9 cellular contexts compared by ENCODE assay signal in the genomic region with DNA sequence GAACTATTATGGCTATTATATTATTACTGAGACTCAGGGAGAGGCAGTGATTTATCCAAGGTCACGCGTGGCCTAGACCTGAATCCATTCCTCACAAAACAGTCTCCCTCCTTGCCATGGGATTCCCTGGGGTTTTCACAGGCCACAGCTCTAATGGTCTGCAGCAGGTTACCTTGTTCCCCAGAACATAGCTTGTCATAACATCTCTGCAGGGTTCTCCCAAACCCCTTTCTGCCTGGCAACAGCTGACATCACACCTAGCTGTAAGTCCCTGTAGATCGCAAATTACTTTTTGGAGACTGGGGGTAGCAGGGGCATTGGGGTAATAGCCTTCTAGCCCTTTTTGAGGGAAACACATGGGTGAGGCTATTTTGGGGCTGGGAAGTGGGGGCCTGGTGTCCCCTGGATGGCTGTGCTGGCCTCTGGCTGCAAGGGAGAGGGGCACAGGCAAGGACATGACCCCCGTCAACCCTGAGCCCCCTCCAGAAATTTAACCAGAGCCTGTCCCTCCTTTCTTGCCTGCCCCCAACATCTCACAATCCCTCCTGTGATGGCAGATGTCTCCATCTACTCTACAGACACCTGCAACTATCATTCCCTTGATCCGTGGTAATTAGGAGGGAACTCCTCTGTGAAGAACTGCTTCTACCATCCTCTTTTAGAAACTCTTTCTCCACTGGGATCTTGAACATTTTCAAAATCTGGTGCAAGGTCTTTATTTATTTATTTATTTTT. TPM values are rescaled to one million over a fixed set of nuclear protein-coding genes. Genes with fewer than 3 reads are reported as not detected.
A peak's percentile ranks its signal among the peaks of the same experiment; 100 is the strongest.
DNase-seq lines count a peak whose midpoint lies in the region; ATAC-seq and TF ChIP-seq lines count a peak whose summit lies in the region.
"Had no signal": no experiment of that assay in that cellular context is flagged by ENCODE, and none has a peak within 500 bp of the region (broad histone marks: within the 10 kb centered on the region; RNA-seq: fewer than 3 reads in every experiment).

No MANE protein-coding gene starts in this region.

- TF ChIP-seq POLR2A in uterus (IDR thresholded peaks at IDR 0.05): peak in 1 of 2 donors; percentile 23

- CTCF ChIA-PET in activated CD4-positive, alpha-beta T cell treated with anti-CD3 and anti-CD28 coated beads for 36 hours (lab: Charles Lee): interaction anchor here (0.6 to 3.8 kb wide), 6 partner anchors 13 to 48 kb away, joined by 3 to 22 read pairs (median 7); partner anchors contain the start of gene RPS14

- no peaks in the 10 kb centered on the region for H3K27me3 Mint-ChIP-seq in activated CD4-positive, alpha-beta T cell treated with anti-CD3 and anti-CD28 coated beads for 36 hours
- peaks cover 3% of the 10 kb centered on the region for H3K27me3 Mint-ChIP-seq in chondrocyte (ENCODE audit: low read depth)
- H3K27me3 Mint-ChIP-seq in glutamatergic neuron (ENCODE audit: unreplicated experiment): peaks cover 2% of the 10 kb centered on the region
- H3K27me3 Mint-ChIP-seq: brain had no signal

- no peaks in the 10 kb centered on the region for H3K9me3 ChIP-seq in effector memory CD4-positive, alpha-beta T cell (ENCODE audit: control insufficient read depth, low read length)
- H3K9me3 ChIP-seq in uterus: no peaks in the 10 kb centered on the region

- POLR2A ChIA-PET in activated CD4-positive, alpha-beta T cell treated with anti-CD3 and anti-CD28 coated beads for 36 hours (lab: Charles Lee): interaction anchor here (0.7 to 1.7 kb wide), 5 partner anchors 8 to 49 kb away, joined by 3 to 9 read pairs (median 6); partner anchors contain the start of gene RPS14

- H3K36me3 ChIP-seq in effector memory CD4-positive, alpha-beta T cell (ENCODE audit: control insufficient read depth, insufficient read depth, low read length): peaks cover 10% of the 10 kb centered on the region
- H3K36me3 ChIP-seq in uterus: no peaks in the 10 kb centered on the region

- H3K27ac Mint-ChIP-seq in activated CD4-positive, alpha-beta T cell treated with anti-CD3 and anti-CD28 coated beads for 36 hours: peak overlapping the region; percentile 99
- no peak overlapping the region for H3K27ac Mint-ChIP-seq in chondrocyte (ENCODE audit: unreplicated experiment)
- no peak overlapping the region for H3K27ac Mint-ChIP-seq in glutamatergic neuron (ENCODE audit: unreplicated experiment)

- peak overlapping the region; percentile 97 for H3K27ac ChIP-seq in effector memory CD4-positive, alpha-beta T cell (ENCODE audit: insufficient read depth, low read length, poor library complexity, severe bottlenecking)
- H3K27ac ChIP-seq in uterus: peak overlapping the region; percentile 79 to 80

- intact Hi-C loops in activated CD4-positive, alpha-beta T cell treated with anti-CD3 and anti-CD28 coated beads for 36 hours (cut with DNase I, micrococcal nuclease): loop anchor here in 1 of 2 experiments (2.0 kb wide), 1 partner anchor 411 kb away; the partner anchor contains the start of genes HMGXB3 and TIGD6
- intact Hi-C loops in uterus (cut with DNase I; ENCODE audit: low total_unique reads): no loop called here

- ATAC-seq in HG02610 (IDR thresholded peaks at IDR 0.05; ENCODE audit: unreplicated experiment): peak; percentile 25
- ATAC-seq in activated CD4-positive, alpha-beta T cell treated with anti-CD3 and anti-CD28 coated beads for 36 hours: peak; percentile 31

- H3K9me3 Mint-ChIP-seq in activated CD4-positive, alpha-beta T cell treated with anti-CD3 and anti-CD28 coated beads for 36 hours (ENCODE audit: low read depth): no peaks in the 10 kb centered on the region
- H3K9me3 Mint-ChIP-seq in chondrocyte (ENCODE audit: low read depth) (no peaks in the 10 kb centered on the region), glutamatergic neuron (ENCODE audit: unreplicated experiment) (peaks cover 4% of the 10 kb centered on the region)
- H3K9me3 Mint-ChIP-seq: brain had no signal

- DNase-seq in AML-193 (lab: John Stamatoyannopoulos, UW): peak; percentile 21 to 27
- peak; percentile 83 for DNase-seq in activated CD4-positive, alpha-beta T cell treated with anti-CD3 and anti-CD28 coated beads for 36 hours
- DNase-seq in effector memory CD4-positive, alpha-beta T cell: peak; percentile 33 to 58 (median 35)
- peak; percentile 72 for DNase-seq in pons (ENCODE audit: low spot score)
- DNase-seq in uterus: peak in 1 of 2 donors; percentile 59
- no peak for DNase-seq in chondrocyte (ENCODE audit: low spot score)
- no peak for DNase-seq in glutamatergic neuron

- peaks cover 36% of the 10 kb centered on the region for H3K4me1 Mint-ChIP-seq in activated CD4-positive, alpha-beta T cell treated with anti-CD3 and anti-CD28 coated beads for 36 hours
- H3K4me1 Mint-ChIP-seq in chondrocyte (ENCODE audit: low read depth) (peaks cover 13% of the 10 kb centered on the region), glutamatergic neuron (ENCODE audit: low read depth, unreplicated experiment) (peaks cover 8% of the 10 kb centered on the region)

- peak overlapping the region; percentile 86 for H3K4me3 ChIP-seq in effector memory CD4-positive, alpha-beta T cell (ENCODE audit: insufficient read depth, low read depth, low read length, poor library complexity, severe bottlenecking)
- peak overlapping the region; percentile 29 to 39 for H3K4me3 ChIP-seq in uterus

- H3K36me3 Mint-ChIP-seq in activated CD4-positive, alpha-beta T cell treated with anti-CD3 and anti-CD28 coated beads for 36 hours (ENCODE audit: low read depth): peaks cover 14% of the 10 kb centered on the region
- H3K36me3 Mint-ChIP-seq in chondrocyte (ENCODE audit: low read depth) (no peaks in the 10 kb centered on the region), glutamatergic neuron (ENCODE audit: unreplicated experiment) (no peaks in the 10 kb centered on the region)
- H3K36me3 Mint-ChIP-seq: brain had no signal

- TF ChIP-seq CTCF in uterus (IDR thresholded peaks at IDR 0.05) (no peak), chondrocyte (IDR thresholded peaks at IDR 0.05) (no peak), glutamatergic neuron (IDR thresholded peaks at IDR 0.05; ENCODE audit: partially characterized antibody, unreplicated experiment) (no peak)

- H3K4me1 ChIP-seq in effector memory CD4-positive, alpha-beta T cell (ENCODE audit: control insufficient read depth, insufficient read depth, low read length, poor library complexity, severe bottlenecking): peaks cover 28% of the 10 kb centered on the region
- no peaks in the 10 kb centered on the region for H3K4me1 ChIP-seq in uterus

- H3K4me3 Mint-ChIP-seq in activated CD4-positive, alpha-beta T cell treated with anti-CD3 and anti-CD28 coated beads for 36 hours: peak overlapping the region; percentile 99
- H3K4me3 Mint-ChIP-seq in chondrocyte (ENCODE audit: unreplicated experiment): no peak overlapping the region
- H3K4me3 Mint-ChIP-seq in glutamatergic neuron (ENCODE audit: unreplicated experiment): no peak overlapping the region

- H3K27me3 ChIP-seq in effector memory CD4-positive, alpha-beta T cell (replicated peaks; ENCODE audit: control insufficient read depth, insufficient read depth, low read length, poor library complexity, severe bottlenecking): no peaks in the 10 kb centered on the region
- no peaks in the 10 kb centered on the region for H3K27me3 ChIP-seq in uterus

RNA-seq across cellular contexts. Expression of gene CD74, which starts 1.3 kb away (rescaled TPM):
- 100 to 1,000 TPM; 217 to 290 TPM for total RNA-seq in activated CD4-positive, alpha-beta T cell treated with anti-CD3 and anti-CD28 coated beads for 36 hours
- total RNA-seq in uterus (1,000 to 10,000 TPM in 1 of 4 donors, 100 to 1,000 TPM in 3; 118 to 1,231 (median 675) TPM), chondrocyte (not detected in 3 replicates), glutamatergic neuron (ENCODE audit: unreplicated experiment) (3.1 TPM)

RNA-seq across cellular contexts. Expression of gene RPS14, which starts 38.1 kb away (rescaled TPM):
- total RNA-seq in activated CD4-positive, alpha-beta T cell treated with anti-CD3 and anti-CD28 coated beads for 36 hours: 1,000 to 10,000 TPM; 2,270 to 3,312 TPM
- total RNA-seq in uterus (over 10,000 TPM in 1 of 4 donors, 1,000 to 10,000 TPM in 3; 2,445 to 12,361 (median 6,046) TPM), chondrocyte (1,092 to 1,234 TPM (median 1,121 TPM) in 3 replicates), glutamatergic neuron (ENCODE audit: unreplicated experiment) (1,465 TPM)

RNA-seq across cellular contexts. Expression of gene TCOF1, which starts 53.9 kb away (rescaled TPM):
- total RNA-seq in activated CD4-positive, alpha-beta T cell treated with anti-CD3 and anti-CD28 coated beads for 36 hours: 100 to 1,000 TPM; 113 to 145 TPM
- total RNA-seq in uterus: 10 to 100 TPM in 3 of 4 donors, 1 to 10 TPM in 1; 9.4 to 40.0 (median 20.1) TPM
- 19.0 to 24.6 TPM (median 20.8 TPM) in 3 replicates for total RNA-seq in chondrocyte
- total RNA-seq in glutamatergic neuron (ENCODE audit: unreplicated experiment): 39.7 TPM

Comparison
In these comparisons a context has a peak if more than half of its experiments do, and no peak if none do; other contexts are left out.
1. DNase-seq: peak in AML-193 (2 of 2), activated CD4-positive, alpha-beta T cell treated with anti-CD3 and anti-CD28 coated beads for 36 hours (single experiment), effector memory CD4-positive, alpha-beta T cell (3 of 3) and pons (single experiment); none in chondrocyte (single experiment) and glutamatergic neuron (single experiment).
2. RNA of gene CD74, which starts 1.3 kb away (total RNA-seq): 118 to 1,231 TPM in uterus and 217 to 290 TPM in activated CD4-positive, alpha-beta T cell treated with anti-CD3 and anti-CD28 coated beads for 36 hours; 3.1 TPM in glutamatergic neuron (single experiment) and not detected in chondrocyte; every median in the first group is over 10 times any median in the second.